In the genomic region with DNA sequence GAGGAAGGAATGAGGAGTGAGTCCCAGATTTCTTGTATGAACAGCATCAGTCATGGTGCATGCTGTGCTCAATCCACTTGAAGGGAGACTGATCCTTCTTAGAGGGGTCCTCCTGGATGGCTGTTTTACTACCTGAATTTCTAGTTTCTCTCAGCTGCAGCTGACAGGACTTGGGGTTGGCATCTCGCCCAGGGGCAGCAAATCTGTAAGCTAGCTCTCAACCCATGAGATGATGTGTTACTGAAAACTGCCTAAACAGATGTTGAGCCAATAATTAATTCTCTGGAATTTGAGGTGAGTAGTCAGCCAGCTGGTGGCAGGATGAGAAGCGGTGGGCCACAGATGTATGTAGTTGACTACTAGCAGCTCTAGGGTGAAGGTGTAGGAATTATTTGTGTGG, we compare ENCODE assay signal across 1 cellular context.
TF ChIP-seq lines count a peak whose summit lies in the region.

No MANE protein-coding gene starts in this region.

TF ChIP-seq in HepG2, 621 proteins besides CTCF, POLR2A, EP300 and RAD21 (continued from another document):
- TF ChIP-seq, protein P1, sequence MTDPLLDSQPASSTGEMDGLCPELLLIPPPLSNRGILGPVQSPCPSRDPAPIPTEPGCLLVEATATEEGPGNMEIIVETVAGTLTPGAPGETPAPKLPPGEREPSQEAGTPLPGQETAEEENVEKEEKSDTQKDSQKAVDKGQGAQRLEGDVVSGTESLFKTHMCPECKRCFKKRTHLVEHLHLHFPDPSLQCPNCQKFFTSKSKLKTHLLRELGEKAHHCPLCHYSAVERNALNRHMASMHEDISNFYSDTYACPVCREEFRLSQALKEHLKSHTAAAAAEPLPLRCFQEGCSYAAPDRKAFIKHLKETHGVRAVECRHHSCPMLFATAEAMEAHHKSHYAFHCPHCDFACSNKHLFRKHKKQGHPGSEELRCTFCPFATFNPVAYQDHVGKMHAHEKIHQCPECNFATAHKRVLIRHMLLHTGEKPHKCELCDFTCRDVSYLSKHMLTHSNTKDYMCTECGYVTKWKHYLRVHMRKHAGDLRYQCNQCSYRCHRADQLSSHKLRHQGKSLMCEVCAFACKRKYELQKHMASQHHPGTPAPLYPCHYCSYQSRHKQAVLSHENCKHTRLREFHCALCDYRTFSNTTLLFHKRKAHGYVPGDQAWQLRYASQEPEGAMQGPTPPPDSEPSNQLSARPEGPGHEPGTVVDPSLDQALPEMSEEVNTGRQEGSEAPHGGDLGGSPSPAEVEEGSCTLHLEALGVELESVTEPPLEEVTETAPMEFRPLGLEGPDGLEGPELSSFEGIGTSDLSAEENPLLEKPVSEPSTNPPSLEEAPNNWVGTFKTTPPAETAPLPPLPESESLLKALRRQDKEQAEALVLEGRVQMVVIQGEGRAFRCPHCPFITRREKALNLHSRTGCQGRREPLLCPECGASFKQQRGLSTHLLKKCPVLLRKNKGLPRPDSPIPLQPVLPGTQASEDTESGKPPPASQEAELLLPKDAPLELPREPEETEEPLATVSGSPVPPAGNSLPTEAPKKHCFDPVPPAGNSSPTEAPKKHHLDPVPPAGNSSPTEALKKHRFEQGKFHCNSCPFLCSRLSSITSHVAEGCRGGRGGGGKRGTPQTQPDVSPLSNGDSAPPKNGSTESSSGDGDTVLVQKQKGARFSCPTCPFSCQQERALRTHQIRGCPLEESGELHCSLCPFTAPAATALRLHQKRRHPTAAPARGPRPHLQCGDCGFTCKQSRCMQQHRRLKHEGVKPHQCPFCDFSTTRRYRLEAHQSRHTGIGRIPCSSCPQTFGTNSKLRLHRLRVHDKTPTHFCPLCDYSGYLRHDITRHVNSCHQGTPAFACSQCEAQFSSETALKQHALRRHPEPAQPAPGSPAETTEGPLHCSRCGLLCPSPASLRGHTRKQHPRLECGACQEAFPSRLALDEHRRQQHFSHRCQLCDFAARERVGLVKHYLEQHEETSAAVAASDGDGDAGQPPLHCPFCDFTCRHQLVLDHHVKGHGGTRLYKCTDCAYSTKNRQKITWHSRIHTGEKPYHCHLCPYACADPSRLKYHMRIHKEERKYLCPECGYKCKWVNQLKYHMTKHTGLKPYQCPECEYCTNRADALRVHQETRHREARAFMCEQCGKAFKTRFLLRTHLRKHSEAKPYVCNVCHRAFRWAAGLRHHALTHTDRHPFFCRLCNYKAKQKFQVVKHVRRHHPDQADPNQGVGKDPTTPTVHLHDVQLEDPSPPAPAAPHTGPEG (CRISPR knock-in tag; IDR thresholded peaks at IDR 0.05), result no peak
- no peak for TF ChIP-seq ARID2 (CRISPR knock-in tag; IDR thresholded peaks at IDR 0.05; ENCODE audit: borderline replicate concordance)
TF ChIP-seq in HepG2: peak in this region for 0.
